Comparison of ENCODE assay signal across 36 cellular contexts in the genomic region with DNA sequence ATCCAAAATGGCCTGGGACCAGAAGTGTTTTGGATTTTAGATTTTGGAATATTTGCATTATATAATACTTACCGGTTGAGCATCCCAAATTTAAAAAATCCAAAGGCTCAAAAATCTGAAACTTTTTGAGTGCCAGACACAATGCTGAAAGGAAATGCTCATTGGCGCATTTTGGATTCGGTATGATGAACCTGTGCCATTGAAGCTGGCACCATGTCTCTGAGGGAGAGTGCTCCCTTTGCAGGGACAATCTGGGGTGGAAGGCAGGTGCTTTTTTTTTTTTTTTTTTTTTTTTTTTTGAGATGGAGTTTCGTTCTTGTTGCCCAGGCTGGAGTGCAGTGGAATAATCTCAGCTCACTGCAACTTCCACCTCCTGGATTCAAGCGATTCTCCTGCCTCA. TPM values are rescaled to one million over a fixed set of nuclear protein-coding genes. Genes with fewer than 3 reads are reported as not detected.
"Had no signal": no experiment of that assay in that cellular context is flagged by ENCODE, and none has a peak within 500 bp of the region (broad histone marks: within the 10 kb centered on the region; RNA-seq: fewer than 3 reads in every experiment).

No MANE protein-coding gene starts in this region.

- H3K4me2 ChIP-seq: KMS-11 had no signal

- ATAC-seq: activated naive CD8-positive, alpha-beta T cell treated with anti-CD3 and anti-CD28 coated beads, Interleukin-2, amount 50 U/mL, for 24 hours; activated T-cell treated with anti-CD3 and anti-CD28 coated beads, Interleukin-2, amount 50 U/mL, for 4 hours; PC-3 had no signal

- H3K9me3 ChIP-seq: Peyer's patch had no signal

- H3K27me3 ChIP-seq: Peyer's patch had no signal

- H3K27ac ChIP-seq: KMS-11, Peyer's patch, VCaP had no signal

- H3K4me3 ChIP-seq: Peyer's patch had no signal

- DNase-seq: activated B cell treated with CpG ODN at 0.5 μM for 24 hours; activated CD4-positive, alpha-beta memory T cell treated with anti-CD3 and anti-CD28 coated beads for 36 hours; activated CD4-positive, alpha-beta T cell treated with anti-CD3 and anti-CD28 coated beads for 4 hours; activated CD4-positive, alpha-beta T cell treated with anti-CD3 and anti-CD28 coated beads, Interleukin-2, amount 50 U/mL, for 1 hour; activated CD4-positive, CD25-positive, alpha-beta regulatory T cell treated with anti-CD3 and anti-CD28 coated beads, Interleukin-2, amount 50 U/mL, for 72 hours; activated CD8-positive, alpha-beta memory T cell treated with anti-CD3 and anti-CD28 coated beads, Interleukin-2, amount 50 U/mL, for 4 hours; activated effector memory CD4-positive, alpha-beta T cell treated with Interleukin-2 at 50 U/mL for 16 hours; activated naive CD4-positive, alpha-beta T cell treated with anti-CD3 and anti-CD28 coated beads, Interleukin-2, amount 10 ng/mL, durations not matched to agents 7 days and 5 days; activated naive CD8-positive, alpha-beta T cell treated with anti-CD3 and anti-CD28 coated beads, Interleukin-2, amount 50 U/mL, for 24 hours; activated T-cell treated with anti-CD3 and anti-CD28 coated beads for 4 hours; activated T-cell treated with anti-CD3 and anti-CD28 coated beads, Interleukin-2, amount 50 U/mL, for 4 hours; anterior cingulate cortex; NCI-H1092 treated with DMSO at 0.1 percent for 48 hours; NCI-H1417; NCI-H146; NCI-H187; NCI-H2029 treated with DMSO at 0.1 percent for 48 hours; NCI-H2107; NCI-H2171; NCI-H510A; NCI-H526; NCI-H748 treated with DMSO at 0.1 percent for 48 hours; NK-92 treated with Interleukin-12 subunit alpha and Interleukin-12 subunit beta, amount 100 ng/mL, for 24 hours; PC-3; Peyer's patch; RPMI8226; SHP77 treated with DMSO at 0.1 percent for 48 hours; SW 1271; T-helper 1 cell; T-helper 2 cell; T-helper 9 cell had no signal

- H3K36me3 ChIP-seq: Peyer's patch had no signal

RNA-seq across cellular contexts. Expression of a gene that starts 17.7 kb away (rescaled TPM):
- total RNA-seq: activated B cell treated with CpG ODN at 0.5 μM for 24 hours; activated CD4-positive, alpha-beta memory T cell treated with anti-CD3 and anti-CD28 coated beads for 36 hours; activated T-cell treated with anti-CD3 and anti-CD28 coated beads, Interleukin-2, amount 50 U/mL, for 4 hours; bronchial epithelial cell; LHCN-M2; PC-3 had no signal

RNA-seq across cellular contexts. Expression of a gene that starts 39.4 kb away (rescaled TPM):
- total RNA-seq: activated B cell treated with CpG ODN at 0.5 μM for 24 hours; activated CD4-positive, alpha-beta memory T cell treated with anti-CD3 and anti-CD28 coated beads for 36 hours; activated T-cell treated with anti-CD3 and anti-CD28 coated beads, Interleukin-2, amount 50 U/mL, for 4 hours; bronchial epithelial cell; LHCN-M2; PC-3; Peyer's patch; SK-MEL-5 had no signal

RNA-seq across cellular contexts. Expression of a gene that starts 41.7 kb away (rescaled TPM):
- total RNA-seq: activated B cell treated with CpG ODN at 0.5 μM for 24 hours; activated CD4-positive, alpha-beta memory T cell treated with anti-CD3 and anti-CD28 coated beads for 36 hours; activated T-cell treated with anti-CD3 and anti-CD28 coated beads, Interleukin-2, amount 50 U/mL, for 4 hours; LHCN-M2; PC-3; SK-MEL-5 had no signal
